ENCODE assay signal across 15 cellular contexts in genomic region chr7:40437936-40438634, GRCh38.
DNase-seq lines count a peak whose midpoint lies in the region; ATAC-seq and TF ChIP-seq lines count a peak whose summit lies in the region.
"Had no signal": no experiment of that assay in that cellular context is flagged by ENCODE, and none has a peak within 500 bp of the region (broad histone marks: within the 10 kb centered on the region; RNA-seq: fewer than 3 reads in every experiment).

No MANE protein-coding gene starts in this region.

- TF ChIP-seq POLR2A in uterus (IDR thresholded peaks at IDR 0.05) = no peak

- H3K27ac ChIP-seq in ascending aorta = peak overlapping the region; percentile 81 to 88
- H3K27ac ChIP-seq in uterus = peak overlapping the region; percentile 55 to 57
- no peak overlapping the region for H3K27ac ChIP-seq in endodermal cell (ENCODE audit: low read depth, low read length)
- H3K27ac ChIP-seq: gastrocnemius medialis had no signal

- intact Hi-C loops in ascending aorta (cut with DNase I) (loop anchor here (2.0 to 5.0 kb wide), 3 partner anchors 31 to 1264 kb away; partner anchors contain the start of gene INHBA), uterus (cut with DNase I; ENCODE audit: low total_unique reads) (no loop called here)

- 94% methylated on average over 2 to 6 of the region's 6 CpGs for WGBS in endodermal cell (ENCODE audit: insufficient coverage in 1 of 2, insufficient read length in 1 of 2), 2 experiments

- H3K27ac Mint-ChIP-seq in endodermal cell = no peak overlapping the region
- H3K27ac Mint-ChIP-seq: activated CD4-positive, alpha-beta memory T cell treated with anti-CD3 and anti-CD28 coated beads, Interleukin-2, amount 10 ng/mL, durations not matched to agents 7 days and 5 days; activated T-helper 2 cell treated with anti-CD3 and anti-CD28 coated beads, Interferon-gamma antibody, Interleukin-2, Interleukin-4, amounts not matched to agents 10 μg/mL and 5 μg/mL and 100 μg/mL, durations not matched to agents 14 hours and 24 hours and 36 hours had no signal

- H3K4me1 Mint-ChIP-seq in endodermal cell = no peaks in the 10 kb centered on the region
- H3K4me1 Mint-ChIP-seq: activated CD4-positive, alpha-beta memory T cell treated with anti-CD3 and anti-CD28 coated beads, Interleukin-2, amount 10 ng/mL, durations not matched to agents 7 days and 5 days had no signal

- H3K36me3 ChIP-seq in ascending aorta = no peaks in the 10 kb centered on the region
- H3K36me3 ChIP-seq in uterus = no peaks in the 10 kb centered on the region
- H3K36me3 ChIP-seq in endodermal cell (ENCODE audit: control insufficient read depth, insufficient read depth, low read length) = no peaks in the 10 kb centered on the region
- H3K36me3 ChIP-seq: gastrocnemius medialis had no signal

- DNase-seq in HCEC 1CT (peak; percentile 11), ascending aorta (ENCODE audit: low spot score in 2 of 2) (no peak), iris pigment epithelial cell (ENCODE audit: low read depth) (peak; percentile 55), uterus (no peak), endodermal cell (no peak), NK-92 (lab: John Stamatoyannopoulos, UW; ENCODE audit: unreplicated experiment) (no peak)
- DNase-seq: activated CD4-positive, alpha-beta memory T cell treated with anti-CD3 and anti-CD28 coated beads, Interleukin-2, amount 10 ng/mL, durations not matched to agents 7 days and 5 days; body of pancreas; effector CD8-positive, alpha-beta T cell; gastrocnemius medialis; GF-D8; NCI-H1048; NCI-H2171 treated with DMSO at 0.1 percent for 48 hours had no signal

- no peaks in the 10 kb centered on the region for H3K27me3 Mint-ChIP-seq in endodermal cell (ENCODE audit: insufficient read depth)
- H3K27me3 Mint-ChIP-seq: activated CD4-positive, alpha-beta memory T cell treated with anti-CD3 and anti-CD28 coated beads, Interleukin-2, amount 10 ng/mL, durations not matched to agents 7 days and 5 days had no signal

- ATAC-seq in HG03045 (IDR thresholded peaks at IDR 0.05; ENCODE audit: unreplicated experiment) = no peak

- H3K27me3 ChIP-seq in ascending aorta (no peaks in the 10 kb centered on the region), uterus (no peaks in the 10 kb centered on the region), endodermal cell (ENCODE audit: control insufficient read depth, insufficient read depth, low read length, poor library complexity, severe bottlenecking) (no peaks in the 10 kb centered on the region)
- H3K27me3 ChIP-seq: body of pancreas, gastrocnemius medialis had no signal

- H3K9me3 ChIP-seq in ascending aorta = peaks cover 8 to 19% of the 10 kb centered on the region in 2 donors
- H3K9me3 ChIP-seq in uterus = no peaks in the 10 kb centered on the region
- peaks cover 5% of the 10 kb centered on the region for H3K9me3 ChIP-seq in endodermal cell (ENCODE audit: control insufficient read depth, low read length)
- H3K9me3 ChIP-seq: body of pancreas, gastrocnemius medialis had no signal

- H3K9ac ChIP-seq in endodermal cell (ENCODE audit: extremely low read depth, low read length, poor library complexity, severe bottlenecking) = no peak overlapping the region

- H3K4me1 ChIP-seq in ascending aorta (peaks cover 0 to 20% of the 10 kb centered on the region in 2 donors), uterus (no peaks in the 10 kb centered on the region), endodermal cell (ENCODE audit: control insufficient read depth, insufficient read depth, low read length) (no peaks in the 10 kb centered on the region)
- H3K4me1 ChIP-seq: body of pancreas had no signal

- peaks cover 3% of the 10 kb centered on the region for H3K36me3 Mint-ChIP-seq in endodermal cell (ENCODE audit: low read depth)

- peaks cover 13% of the 10 kb centered on the region for H3K9me3 Mint-ChIP-seq in endodermal cell

- H3K4me3 Mint-ChIP-seq in endodermal cell = no peak overlapping the region
- H3K4me3 Mint-ChIP-seq: activated CD4-positive, alpha-beta memory T cell treated with anti-CD3 and anti-CD28 coated beads, Interleukin-2, amount 10 ng/mL, durations not matched to agents 7 days and 5 days had no signal

- H3K4me3 ChIP-seq in ascending aorta (no peak overlapping the region), uterus (no peak overlapping the region), endodermal cell (ENCODE audit: low read length) (no peak overlapping the region)
- H3K4me3 ChIP-seq: body of pancreas, gastrocnemius medialis had no signal

- TF ChIP-seq CTCF in ascending aorta (IDR thresholded peaks at IDR 0.05) = no peak
- no peak for TF ChIP-seq CTCF in uterus (IDR thresholded peaks at IDR 0.05)
- TF ChIP-seq CTCF in endodermal cell (conservative IDR thresholded peaks at IDR 0.05) = no peak

Comparison
In these comparisons a context has a peak if more than half of its experiments do, and no peak if none do; other contexts are left out.
1. DNase-seq: peak in HCEC 1CT (single experiment) and iris pigment epithelial cell (single experiment); none in ascending aorta (0 of 2), uterus (0 of 2), endodermal cell (single experiment) and NK-92 (single experiment).